Comparison of ENCODE assay signal across 18 cellular contexts in the genomic region with DNA sequence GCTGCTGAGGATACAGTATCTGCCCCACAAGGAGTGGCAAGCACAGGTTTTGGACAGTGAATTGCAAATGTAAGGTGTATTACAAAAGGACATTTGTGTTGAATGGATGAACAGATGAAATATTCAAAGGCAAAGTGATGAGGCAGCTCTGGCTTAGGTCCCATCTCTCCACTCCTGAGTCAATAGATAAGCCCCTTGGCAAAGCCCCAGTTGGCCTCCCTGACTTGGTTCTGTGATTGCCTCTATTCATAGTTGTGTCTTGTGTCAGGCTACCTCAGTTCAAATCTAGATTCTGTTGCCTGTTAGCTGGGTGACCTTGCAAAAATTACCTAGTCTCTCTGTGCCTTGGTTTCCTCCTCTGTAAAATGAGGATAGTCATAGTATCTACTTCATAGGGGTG. TPM values are rescaled to one million over a fixed set of nuclear protein-coding genes. Genes with fewer than 3 reads are reported as not detected.
DNase-seq lines count a peak whose midpoint lies in the region; ATAC-seq and TF ChIP-seq lines count a peak whose summit lies in the region.
"Had no signal": no experiment of that assay in that cellular context is flagged by ENCODE, and none has a peak within 500 bp of the region (broad histone marks: within the 10 kb centered on the region; RNA-seq: fewer than 3 reads in every experiment).

No MANE protein-coding gene starts in this region.

- peaks cover 11% of the 10 kb centered on the region for H3K27me3 Mint-ChIP-seq in glutamatergic neuron (ENCODE audit: unreplicated experiment)
- peaks cover 18% of the 10 kb centered on the region for H3K27me3 Mint-ChIP-seq in activated CD4-positive, alpha-beta T cell treated with anti-CD3 and anti-CD28 coated beads, Interleukin-2, amount 10 ng/mL, durations not matched to agents 24 days and 14 days

- no TSS peak for BruUV-seq in A673 (replicated peaks; lab: Mats Ljungman, UMichigan)

- H3K4me1 ChIP-seq in A673 (ENCODE audit: insufficient read depth, low read length, poor library complexity, severe bottlenecking) = peaks cover 60% of the 10 kb centered on the region

- H3K4me3 Mint-ChIP-seq in glutamatergic neuron (ENCODE audit: unreplicated experiment) = no peak overlapping the region
- no peak overlapping the region for H3K4me3 Mint-ChIP-seq in activated CD4-positive, alpha-beta T cell treated with anti-CD3 and anti-CD28 coated beads, Interleukin-2, amount 10 ng/mL, durations not matched to agents 24 days and 14 days
- H3K4me3 Mint-ChIP-seq: naive B cell had no signal

- no peak overlapping the region for H3K4me3 ChIP-seq in A673 (ENCODE audit: low read depth, low read length, poor library complexity, severe bottlenecking)
- H3K4me3 ChIP-seq: gastrocnemius medialis had no signal

- H3K36me3 Mint-ChIP-seq in glutamatergic neuron (ENCODE audit: unreplicated experiment) = no peaks in the 10 kb centered on the region
- H3K36me3 Mint-ChIP-seq in activated CD4-positive, alpha-beta T cell treated with anti-CD3 and anti-CD28 coated beads, Interleukin-2, amount 10 ng/mL, durations not matched to agents 24 days and 14 days (ENCODE audit: low read depth) = peaks cover 9% of the 10 kb centered on the region

- CTCF ChIA-PET in A673 (lab: Charles Lee) = no interaction called here

- intact Hi-C loops in A673 (cut with micrococcal nuclease; ENCODE audit: unreplicated experiment) = no loop called here
- intact Hi-C loops in sciatic nerve (cut with DNase I) = no loop called here
- intact Hi-C loops in activated CD4-positive, alpha-beta T cell treated with anti-CD3 and anti-CD28 coated beads, Interleukin-2, amount 10 ng/mL, durations not matched to agents 24 days and 14 days (cut with micrococcal nuclease) = no loop called here

- in situ Hi-C loops in GM13977 (cut with MboI; ENCODE audit: low pct_unique_long_range_greater_than_20kb, low sequenced_read_pairs, unreplicated experiment) = no loop called here

- no peaks in the 10 kb centered on the region for H3K9me3 ChIP-seq in A673 (ENCODE audit: low read depth, low read length, poor library complexity, severe bottlenecking)
- H3K9me3 ChIP-seq: gastrocnemius medialis had no signal

- POLR2A ChIA-PET in A673 (lab: Charles Lee; ENCODE audit: low non-redundant PET) = interaction anchor here (0.5 kb wide), 1 partner anchor 38 kb away, joined by 5 read pairs; no protein-coding TSS in a partner anchor

- H3K36me3 ChIP-seq in A673 (ENCODE audit: insufficient read depth, low read length, poor library complexity, severe bottlenecking) = peaks cover 17% of the 10 kb centered on the region

- TF ChIP-seq CTCF in A673 (conservative IDR thresholded peaks at IDR 0.05; ENCODE audit: low read depth, low read length) (no peak), glutamatergic neuron (IDR thresholded peaks at IDR 0.05; ENCODE audit: partially characterized antibody, unreplicated experiment) (no peak), GM13977 (IDR thresholded peaks at IDR 0.05; ENCODE audit: extremely low read depth, insufficient read depth, missing control alignments) (no peak)

- no peak for ATAC-seq in sciatic nerve
- ATAC-seq: gastrocnemius medialis had no signal

- DNase-seq in A673 (ENCODE audit: low spot score) = no peak
- DNase-seq in NCI-H226 = peak; percentile 41
- DNase-seq in glutamatergic neuron = no peak
- DNase-seq in sciatic nerve (ENCODE audit: low spot score) = peak; percentile 62
- DNase-seq in pons (ENCODE audit: low spot score) = no peak
- DNase-seq in OCI-M1 (lab: John Stamatoyannopoulos, UW) = no peak
- no peak for DNase-seq in activated CD4-positive, alpha-beta T cell treated with anti-CD3 and anti-CD28 coated beads, Interleukin-2, amount 10 ng/mL, durations not matched to agents 24 days and 14 days
- no peak for DNase-seq in GM13977 (ENCODE audit: low spot score)
- DNase-seq: activated effector memory CD4-positive, alpha-beta T cell treated with anti-CD3 and anti-CD28 coated beads, Interleukin-2, amount 50 U/mL, for 16 hours; DMS153; endodermal cell; gastrocnemius medialis; naive B cell; NCI-H1694 treated with DMSO at 0.1 percent for 48 hours; NCI-H748 treated with DMSO at 0.1 percent for 48 hours; SHP77 had no signal

- peak overlapping the region; percentile 72 for H3K27ac Mint-ChIP-seq in glutamatergic neuron (ENCODE audit: unreplicated experiment)
- no peak overlapping the region for H3K27ac Mint-ChIP-seq in activated CD4-positive, alpha-beta T cell treated with anti-CD3 and anti-CD28 coated beads, Interleukin-2, amount 10 ng/mL, durations not matched to agents 24 days and 14 days

- H3K9me3 Mint-ChIP-seq in glutamatergic neuron (ENCODE audit: unreplicated experiment) = peaks cover 13% of the 10 kb centered on the region
- H3K9me3 Mint-ChIP-seq in activated CD4-positive, alpha-beta T cell treated with anti-CD3 and anti-CD28 coated beads, Interleukin-2, amount 10 ng/mL, durations not matched to agents 24 days and 14 days = no peaks in the 10 kb centered on the region
- H3K9me3 Mint-ChIP-seq: endodermal cell, naive B cell had no signal

- H3K27ac ChIP-seq in A673 (ENCODE audit: low read depth, low read length, poor library complexity, severe bottlenecking) = peak overlapping the region; percentile 93
- H3K27ac ChIP-seq: KMS-11 had no signal

- H3K27me3 ChIP-seq in A673 (replicated peaks; ENCODE audit: insufficient read depth, low read depth, low read length, poor library complexity) = no peaks in the 10 kb centered on the region
- H3K27me3 ChIP-seq: gastrocnemius medialis had no signal

- peaks cover 27% of the 10 kb centered on the region for H3K4me1 Mint-ChIP-seq in glutamatergic neuron (ENCODE audit: low read depth, unreplicated experiment)
- H3K4me1 Mint-ChIP-seq in activated CD4-positive, alpha-beta T cell treated with anti-CD3 and anti-CD28 coated beads, Interleukin-2, amount 10 ng/mL, durations not matched to agents 24 days and 14 days = peaks cover 2% of the 10 kb centered on the region

RNA-seq across cellular contexts. Expression of gene MFAP4, which starts 1.8 kb away (rescaled TPM):
- total RNA-seq in A673 (2021) = 60.9 and 92.7 TPM in 2 replicates
- total RNA-seq in glutamatergic neuron (ENCODE audit: unreplicated experiment) = 37.7 TPM
- 115 TPM for total RNA-seq in sciatic nerve
- not detected in 2 replicates for total RNA-seq in activated CD4-positive, alpha-beta T cell treated with anti-CD3 and anti-CD28 coated beads, Interleukin-2, amount 10 ng/mL, durations not matched to agents 24 days and 14 days
- total RNA-seq: activated CD8-positive, alpha-beta memory T cell treated with anti-CD3 and anti-CD28 coated beads for 36 hours had no signal

RNA-seq across cellular contexts. Expression of gene MAPK7, which starts 10.5 kb away (rescaled TPM):
- total RNA-seq in A673 (2021) = 40.0 and 55.8 TPM in 2 replicates
- 70.6 TPM for total RNA-seq in glutamatergic neuron (ENCODE audit: unreplicated experiment)
- 28.2 TPM for total RNA-seq in sciatic nerve
- 20.5 and 22.6 TPM in 2 replicates for total RNA-seq in activated CD4-positive, alpha-beta T cell treated with anti-CD3 and anti-CD28 coated beads, Interleukin-2, amount 10 ng/mL, durations not matched to agents 24 days and 14 days

RNA-seq across cellular contexts. Expression of gene RNF112, which starts 22.2 kb away (rescaled TPM):
- total RNA-seq in A673 (2021) = 0.09 and 0.57 TPM in 2 replicates
- 8.6 TPM for total RNA-seq in glutamatergic neuron (ENCODE audit: unreplicated experiment)
- 3.9 TPM for total RNA-seq in sciatic nerve
- total RNA-seq in activated CD4-positive, alpha-beta T cell treated with anti-CD3 and anti-CD28 coated beads, Interleukin-2, amount 10 ng/mL, durations not matched to agents 24 days and 14 days = 0.40 TPM in 1 of 2 replicates, not detected in the other

RNA-seq across cellular contexts. Expression of gene B9D1, which starts 26.3 kb away (rescaled TPM):
- total RNA-seq in A673 (2021) = 37.0 and 45.2 TPM in 2 replicates
- 7.8 TPM for total RNA-seq in glutamatergic neuron (ENCODE audit: unreplicated experiment)
- 19.8 TPM for total RNA-seq in sciatic nerve
- total RNA-seq in activated CD4-positive, alpha-beta T cell treated with anti-CD3 and anti-CD28 coated beads, Interleukin-2, amount 10 ng/mL, durations not matched to agents 24 days and 14 days = 6.1 and 6.3 TPM in 2 replicates

Comparison
In these comparisons a context has a peak if more than half of its experiments do, and no peak if none do; other contexts are left out.
1. DNase-seq: peak in NCI-H226 (single experiment) and sciatic nerve (single experiment); none in A673 (single experiment), glutamatergic neuron (single experiment), pons (single experiment), OCI-M1 (single experiment), activated CD4-positive, alpha-beta T cell treated with anti-CD3 and anti-CD28 coated beads, Interleukin-2, amount 10 ng/mL, durations not matched to agents 24 days and 14 days (single experiment) and GM13977 (single experiment).
2. RNA of gene MFAP4, which starts 1.8 kb away (total RNA-seq): 115 TPM in sciatic nerve (single experiment), 60.9 to 92.7 TPM in A673 and 37.7 TPM in glutamatergic neuron (single experiment); not detected in activated CD4-positive, alpha-beta T cell treated with anti-CD3 and anti-CD28 coated beads, Interleukin-2, amount 10 ng/mL, durations not matched to agents 24 days and 14 days; every median in the first group is over 10 times any median in the second.